20 cellular contexts compared by ENCODE assay signal in genomic region chr14:64391986-64392385, GRCh38. TPM values are rescaled to one million over a fixed set of nuclear protein-coding genes. Genes with fewer than 3 reads are reported as not detected.
DNase-seq lines count a peak whose midpoint lies in the region; ATAC-seq and TF ChIP-seq lines count a peak whose summit lies in the region.
"Had no signal": no experiment of that assay in that cellular context is flagged by ENCODE, and none has a peak within 500 bp of the region (broad histone marks: within the 10 kb centered on the region; RNA-seq: fewer than 3 reads in every experiment).

No MANE protein-coding gene starts in this region.

- H2BK5ac ChIP-seq in mesenchymal stem cell (ENCODE audit: low read depth, low read length, poor library complexity, severe bottlenecking) = no peak overlapping the region

- H3K4me1 Mint-ChIP-seq in activated naive CD4-positive, alpha-beta T cell treated with anti-CD3 and anti-CD28 coated beads, Interleukin-2, amount 10 ng/mL, durations not matched to agents 7 days and 5 days = peaks cover 63% of the 10 kb centered on the region

- H3K14ac ChIP-seq in mesenchymal stem cell (ENCODE audit: low read length in 2 of 2) = no peak overlapping the region

- H3K4me2 ChIP-seq in DOHH2 (ENCODE audit: low read length) (peak overlapping the region; percentile 33), mesenchymal stem cell (ENCODE audit: low read length, poor library complexity, severe bottlenecking) (no peak overlapping the region)

- no peak overlapping the region for H2BK120ac ChIP-seq in mesenchymal stem cell (ENCODE audit: low read depth, low read length)

- H3K4me3 ChIP-seq in DOHH2 (ENCODE audit: low read length) (peak overlapping the region; percentile 3; the same call in 1 of the 2 replicates), NB4 (ENCODE audit: low read depth, low read length) (peak overlapping the region; percentile 17), mesenchymal stem cell (ENCODE audit: insufficient read depth in 1 of 2, low read depth in 1 of 2, low read length in 2 of 2) (no peak overlapping the region)
- H3K4me3 ChIP-seq: coronary artery, pancreas, thoracic aorta had no signal

- H2AFZ ChIP-seq in mesenchymal stem cell (ENCODE audit: low read depth, low read length) = no peak overlapping the region

- CTCF ChIA-PET in activated naive CD4-positive, alpha-beta T cell treated with anti-CD3 and anti-CD28 coated beads, Interleukin-2, amount 10 ng/mL, durations not matched to agents 7 days and 5 days (lab: Charles Lee) = interaction anchor here (1.0 to 2.4 kb wide), 3 partner anchors 48 to 119 kb away, joined by 3 to 6 read pairs (median 3); no protein-coding TSS in a partner anchor

- H3K4ac ChIP-seq in mesenchymal stem cell (ENCODE audit: low read depth in 1 of 2, low read length in 2 of 2) = no peak overlapping the region

- peaks cover 94% of the 10 kb centered on the region for H3K79me2 ChIP-seq in DOHH2 (ENCODE audit: control insufficient read depth, low read length)

- WGBS in mesenchymal stem cell = 96% methylated on average over 2 of the region's 2 CpGs

- H3K27ac ChIP-seq in DOHH2 (ENCODE audit: low read depth, low read length) = no peak overlapping the region
- no peak overlapping the region for H3K27ac ChIP-seq in mesenchymal stem cell (ENCODE audit: low read length, poor library complexity, severe bottlenecking)
- H3K27ac ChIP-seq: coronary artery, pancreas, thoracic aorta had no signal

- H3K9me2 ChIP-seq in DOHH2 (replicated peaks; ENCODE audit: control insufficient read depth, low read length) = no peaks in the 10 kb centered on the region

- H3K27me3 Mint-ChIP-seq in activated naive CD4-positive, alpha-beta T cell treated with anti-CD3 and anti-CD28 coated beads, Interleukin-2, amount 10 ng/mL, durations not matched to agents 7 days and 5 days = no peaks in the 10 kb centered on the region
- H3K27me3 Mint-ChIP-seq: CD4-positive, CD25-positive, alpha-beta regulatory T cell; naive thymus-derived CD8-positive, alpha-beta T cell had no signal

- DNase-seq in NB4 (ENCODE audit: low read depth) = no peak
- DNase-seq in astrocyte of the hippocampus (ENCODE audit: low read depth, low spot score) = peak; percentile 18
- DNase-seq in mesenchymal stem cell = no peak
- DNase-seq in activated naive CD4-positive, alpha-beta T cell treated with anti-CD3 and anti-CD28 coated beads, Interleukin-2, amount 10 ng/mL, durations not matched to agents 7 days and 5 days = no peak
- no peak for DNase-seq in activated naive CD4-positive, alpha-beta T cell (lab: John Stamatoyannopoulos, UW)
- DNase-seq: activated CD4-positive, alpha-beta T cell treated with anti-CD3 and anti-CD28 coated beads, Interleukin-2, amount 50 U/mL, for 1 hour; activated CD8-positive, alpha-beta memory T cell treated with anti-CD3 and anti-CD28 coated beads, Interleukin-2, amount 50 U/mL, for 4 hours; activated effector memory CD4-positive, alpha-beta T cell treated with Interleukin-2 at 50 U/mL for 16 hours; CD4-positive, CD25-positive, alpha-beta regulatory T cell; kidney glomerular epithelial cell; naive thymus-derived CD8-positive, alpha-beta T cell; NCI-H524 treated with DMSO at 0.1 percent for 48 hours; pancreas; right cardiac atrium; stimulated activated CD4-positive, alpha-beta T cell treated with anti-CD3 and anti-CD28 coated beads, Interleukin-15, amount 100 ng/mL, for 24 hours had no signal

- H4K8ac ChIP-seq in mesenchymal stem cell (ENCODE audit: low read length) = no peak overlapping the region

- H2AK5ac ChIP-seq in mesenchymal stem cell (ENCODE audit: low read length, severe bottlenecking) = no peak overlapping the region

- H3K18ac ChIP-seq in mesenchymal stem cell (ENCODE audit: low read depth in 1 of 2, low read length in 2 of 2) = no peak overlapping the region

- no peak for TF ChIP-seq POLR2A in NB4 (IDR thresholded peaks at IDR 0.05; ENCODE audit: extremely low read depth, insufficient read length)

- H3K9me3 Mint-ChIP-seq in activated naive CD4-positive, alpha-beta T cell treated with anti-CD3 and anti-CD28 coated beads, Interleukin-2, amount 10 ng/mL, durations not matched to agents 7 days and 5 days = no peaks in the 10 kb centered on the region
- H3K9me3 Mint-ChIP-seq: CD4-positive, CD25-positive, alpha-beta regulatory T cell; naive thymus-derived CD8-positive, alpha-beta T cell had no signal

- H3K27ac Mint-ChIP-seq in activated naive CD4-positive, alpha-beta T cell treated with anti-CD3 and anti-CD28 coated beads, Interleukin-2, amount 10 ng/mL, durations not matched to agents 7 days and 5 days = no peak overlapping the region
- H3K27ac Mint-ChIP-seq: naive thymus-derived CD8-positive, alpha-beta T cell had no signal

- H3K36me3 ChIP-seq in DOHH2 (ENCODE audit: control insufficient read depth, low read length) = peaks cover 78% of the 10 kb centered on the region
- peaks cover 11 to 19% of the 10 kb centered on the region in 2 experiments for H3K36me3 ChIP-seq in mesenchymal stem cell (ENCODE audit: control insufficient read depth in 1 of 2, insufficient read depth in 2 of 2, low read depth in 1 of 2, low read length in 2 of 2)
- H3K36me3 ChIP-seq: pancreas, thoracic aorta had no signal

- no peak overlapping the region for H3K23ac ChIP-seq in mesenchymal stem cell (ENCODE audit: low read length in 2 of 2)

- H3K27me3 ChIP-seq in DOHH2 (ENCODE audit: control insufficient read depth, low read length) (no peaks in the 10 kb centered on the region), mesenchymal stem cell (ENCODE audit: control insufficient read depth in 1 of 2, insufficient read depth in 1 of 2, low read length in 2 of 2) (no peaks in the 10 kb centered on the region)
- H3K27me3 ChIP-seq: pancreas had no signal

- H3K4me3 Mint-ChIP-seq in activated naive CD4-positive, alpha-beta T cell treated with anti-CD3 and anti-CD28 coated beads, Interleukin-2, amount 10 ng/mL, durations not matched to agents 7 days and 5 days = no peak overlapping the region

- H3K79me1 ChIP-seq in mesenchymal stem cell (replicated peaks; ENCODE audit: low read length, poor library complexity, severe bottlenecking) = peaks cover 23% of the 10 kb centered on the region

- H2BK12ac ChIP-seq in mesenchymal stem cell (ENCODE audit: low read length in 2 of 2) = no peak overlapping the region

- H3F3A ChIP-seq in DOHH2 (ENCODE audit: control insufficient read depth, insufficient read depth) = no peaks in the 10 kb centered on the region

- H4K20me1 ChIP-seq in DOHH2 (ENCODE audit: control insufficient read depth, insufficient read depth, low read depth, low read length) = peaks cover 24% of the 10 kb centered on the region

- H3K9ac ChIP-seq in mesenchymal stem cell (ENCODE audit: low read length) = no peak overlapping the region

- no peak overlapping the region for H4K91ac ChIP-seq in mesenchymal stem cell (ENCODE audit: low read length)

- H3K36me3 Mint-ChIP-seq in activated naive CD4-positive, alpha-beta T cell treated with anti-CD3 and anti-CD28 coated beads, Interleukin-2, amount 10 ng/mL, durations not matched to agents 7 days and 5 days = peaks cover 32% of the 10 kb centered on the region

- no peaks in the 10 kb centered on the region for H3K9me3 ChIP-seq in DOHH2 (ENCODE audit: control insufficient read depth, insufficient read depth, low read length)
- H3K9me3 ChIP-seq in mesenchymal stem cell (ENCODE audit: control insufficient read depth, low read length) = no peaks in the 10 kb centered on the region
- H3K9me3 ChIP-seq: pancreas, thoracic aorta had no signal

- ATAC-seq in GM18520 (IDR thresholded peaks at IDR 0.05; ENCODE audit: unreplicated experiment) = no peak
- ATAC-seq in GM21515 (IDR thresholded peaks at IDR 0.05; ENCODE audit: unreplicated experiment) = no peak
- ATAC-seq: naive thymus-derived CD8-positive, alpha-beta T cell; pancreas; right cardiac atrium had no signal

- H2BK15ac ChIP-seq in mesenchymal stem cell (ENCODE audit: low read depth, poor library complexity, severe bottlenecking) = peak overlapping the region; percentile 36

- H3K4me1 ChIP-seq in DOHH2 (ENCODE audit: control insufficient read depth, low read length) (peaks cover 56% of the 10 kb centered on the region), mesenchymal stem cell (ENCODE audit: control insufficient read depth, insufficient read depth, low read depth, low read length) (no peaks in the 10 kb centered on the region)

- TF ChIP-seq CTCF in DOHH2 (IDR thresholded peaks at IDR 0.05; ENCODE audit: low read depth, low read length, poor library complexity, severe bottlenecking) = no peak
- TF ChIP-seq CTCF in NB4 (IDR thresholded peaks at IDR 0.05; ENCODE audit: low read depth, low read length) = no peak

RNA-seq across cellular contexts. Expression of gene MTHFD1, which starts 3.8 kb away (rescaled TPM):
- 44.1 TPM for polyA plus RNA-seq in mesenchymal stem cell (2013, experiment 1 of 2)
- 40.3 TPM for polyA plus RNA-seq in mesenchymal stem cell (2013, experiment 2 of 2)

Comparison
In these comparisons a context has a peak if more than half of its experiments do, and no peak if none do; other contexts are left out.
1. H3K4me3 ChIP-seq: peak in DOHH2 (single experiment) and NB4 (single experiment); none in mesenchymal stem cell (0 of 2).